In the genomic region with DNA sequence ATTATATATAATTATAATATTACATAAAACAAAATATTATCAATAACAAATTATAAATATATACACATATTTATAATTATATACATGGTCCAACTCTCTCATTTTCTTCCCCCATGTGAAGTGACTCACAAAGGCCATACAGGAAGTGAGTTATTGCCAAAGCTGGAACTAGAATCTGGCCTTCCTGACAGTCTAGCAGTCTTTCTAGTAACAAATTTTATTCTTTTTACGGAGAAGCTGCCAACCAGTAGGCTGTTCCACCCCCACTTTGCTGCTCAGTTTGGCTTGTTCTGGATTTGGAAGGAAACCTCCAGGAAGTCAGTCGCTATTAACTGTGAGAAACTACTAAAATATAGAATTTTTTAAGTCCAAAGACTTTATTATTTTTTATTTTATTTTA, we compare ENCODE assay signal across 17 cellular contexts.
A peak's percentile ranks its signal among the peaks of the same experiment; 100 is the strongest.
DNase-seq lines count a peak whose midpoint lies in the region; ATAC-seq and TF ChIP-seq lines count a peak whose summit lies in the region.
"Had no signal": no experiment of that assay in that cellular context is flagged by ENCODE, and none has a peak within 500 bp of the region (broad histone marks: within the 10 kb centered on the region; RNA-seq: fewer than 3 reads in every experiment).

No MANE protein-coding gene starts in this region.

- no peaks in the 10 kb centered on the region for H3K9me3 ChIP-seq in MG63
- H3K9me3 ChIP-seq: BE2C, gastroesophageal sphincter, stomach had no signal

- H3K36me3 ChIP-seq in MG63, result no peaks in the 10 kb centered on the region
- H3K36me3 ChIP-seq: BE2C had no signal

- H3K4me3 ChIP-seq in MG63 (no peak overlapping the region), choroid plexus epithelial cell (ENCODE audit: low read depth, low read length) (no peak overlapping the region)
- H3K4me3 ChIP-seq: gastroesophageal sphincter, stomach had no signal

- DNase-seq in AG20443 (ENCODE audit: low spot score) (peak; percentile 14), MG63 (peak; percentile 49), choroid plexus epithelial cell (ENCODE audit: low read depth) (peak; percentile 52), kidney tubule cell (ENCODE audit: low spot score) (peak; percentile 31), NCI-H187 (lab: John Stamatoyannopoulos, UW) (no peak), medulla oblongata (ENCODE audit: extremely low spot score) (no peak)
- DNase-seq in activated CD4-positive, alpha-beta T cell treated with anti-CD3 and anti-CD28 coated beads for 1 hour, result no peak
- DNase-seq: activated CD4-positive, alpha-beta T cell treated with anti-CD3 and anti-CD28 coated beads, Interleukin-2, amount 10 ng/mL, durations not matched to agents 24 days and 14 days; activated T-cell treated with anti-CD3 and anti-CD28 coated beads, Interleukin-2, amount 50 U/mL, for 1 hour; BE2C; DMS79; immature natural killer cell; NCI-H774; SHP77; stomach had no signal

- ATAC-seq in HG03095 (IDR thresholded peaks at IDR 0.05; ENCODE audit: unreplicated experiment), result no peak
- ATAC-seq: gastroesophageal sphincter had no signal

- no peak for TF ChIP-seq CTCF in choroid plexus epithelial cell (conservative IDR thresholded peaks at IDR 0.05; ENCODE audit: low read depth, low read length)

- H3K27me3 ChIP-seq in MG63, result no peaks in the 10 kb centered on the region
- H3K27me3 ChIP-seq: BE2C, gastroesophageal sphincter, stomach had no signal

Comparison
In these comparisons a context has a peak if more than half of its experiments do, and no peak if none do; other contexts are left out.
1. DNase-seq: peak in AG20443 (single experiment), MG63 (single experiment), choroid plexus epithelial cell (single experiment) and kidney tubule cell (single experiment); none in activated CD4-positive, alpha-beta T cell treated with anti-CD3 and anti-CD28 coated beads for 1 hour (single experiment), NCI-H187 (0 of 2) and medulla oblongata (single experiment).